Comparison of ENCODE assay signal across 1 cellular context in the genomic region with DNA sequence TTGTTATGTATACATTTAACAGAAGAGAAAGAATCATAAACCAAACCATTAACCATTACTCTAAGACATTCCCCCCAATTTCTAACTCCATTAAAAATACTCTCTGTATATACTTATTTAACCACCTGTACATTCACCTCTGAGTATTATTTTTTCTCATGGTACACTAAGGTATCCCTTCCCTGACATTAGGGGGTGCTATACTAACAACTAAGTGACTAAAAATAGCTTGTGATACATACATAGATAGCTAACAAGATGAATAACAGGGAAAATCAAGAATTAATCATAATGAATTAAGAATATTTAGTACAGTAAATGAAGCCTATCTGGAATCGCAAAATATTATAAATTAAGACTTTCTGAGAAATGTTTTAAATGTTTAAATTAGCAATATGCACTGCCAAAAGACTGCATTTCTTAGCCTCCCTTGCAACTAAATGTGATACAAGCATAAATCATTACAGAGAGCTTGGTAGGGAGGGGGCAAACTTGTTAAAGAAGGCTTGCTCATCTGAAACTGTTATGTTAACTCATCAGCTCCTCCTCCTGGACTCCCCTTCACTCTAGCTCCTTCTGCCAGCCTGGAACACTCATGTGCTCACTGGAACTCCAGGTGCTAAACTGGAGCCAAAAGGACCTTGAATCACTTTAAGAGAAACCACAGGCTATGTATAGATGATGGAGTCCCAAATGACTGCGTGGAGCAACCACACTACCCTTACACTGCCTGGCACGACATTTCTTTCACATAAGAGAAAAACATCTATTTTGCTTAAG.
TF ChIP-seq lines count a peak whose summit lies in the region.

No MANE protein-coding gene starts in this region.

TF ChIP-seq in endothelial cell of umbilical vein, 7 proteins besides CTCF, POLR2A, EP300 and RAD21 (continued from another document):
- TF ChIP-seq, protein P1, sequence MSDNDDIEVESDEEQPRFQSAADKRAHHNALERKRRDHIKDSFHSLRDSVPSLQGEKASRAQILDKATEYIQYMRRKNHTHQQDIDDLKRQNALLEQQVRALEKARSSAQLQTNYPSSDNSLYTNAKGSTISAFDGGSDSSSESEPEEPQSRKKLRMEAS (IDR thresholded peaks at IDR 0.05; ENCODE audit: insufficient read depth, insufficient read length): no peak
- TF ChIP-seq MYC (IDR thresholded peaks at IDR 0.05; ENCODE audit: low read depth, low read length): no peak
- TF ChIP-seq FOS (IDR thresholded peaks at IDR 0.05; ENCODE audit: borderline replicate concordance, insufficient read depth, low read length): no peak
TF ChIP-seq in endothelial cell of umbilical vein: peak in this region for 0.
